Comparison of ENCODE assay signal across 1 cellular context in genomic region chr10:129704225-129704624, GRCh38.
TF ChIP-seq lines count a peak whose summit lies in the region.

No MANE protein-coding gene starts in this region.

TF ChIP-seq in WTC11, 78 proteins besides CTCF, POLR2A, EP300 and RAD21 (continued from another document):
- TF ChIP-seq, protein P1, sequence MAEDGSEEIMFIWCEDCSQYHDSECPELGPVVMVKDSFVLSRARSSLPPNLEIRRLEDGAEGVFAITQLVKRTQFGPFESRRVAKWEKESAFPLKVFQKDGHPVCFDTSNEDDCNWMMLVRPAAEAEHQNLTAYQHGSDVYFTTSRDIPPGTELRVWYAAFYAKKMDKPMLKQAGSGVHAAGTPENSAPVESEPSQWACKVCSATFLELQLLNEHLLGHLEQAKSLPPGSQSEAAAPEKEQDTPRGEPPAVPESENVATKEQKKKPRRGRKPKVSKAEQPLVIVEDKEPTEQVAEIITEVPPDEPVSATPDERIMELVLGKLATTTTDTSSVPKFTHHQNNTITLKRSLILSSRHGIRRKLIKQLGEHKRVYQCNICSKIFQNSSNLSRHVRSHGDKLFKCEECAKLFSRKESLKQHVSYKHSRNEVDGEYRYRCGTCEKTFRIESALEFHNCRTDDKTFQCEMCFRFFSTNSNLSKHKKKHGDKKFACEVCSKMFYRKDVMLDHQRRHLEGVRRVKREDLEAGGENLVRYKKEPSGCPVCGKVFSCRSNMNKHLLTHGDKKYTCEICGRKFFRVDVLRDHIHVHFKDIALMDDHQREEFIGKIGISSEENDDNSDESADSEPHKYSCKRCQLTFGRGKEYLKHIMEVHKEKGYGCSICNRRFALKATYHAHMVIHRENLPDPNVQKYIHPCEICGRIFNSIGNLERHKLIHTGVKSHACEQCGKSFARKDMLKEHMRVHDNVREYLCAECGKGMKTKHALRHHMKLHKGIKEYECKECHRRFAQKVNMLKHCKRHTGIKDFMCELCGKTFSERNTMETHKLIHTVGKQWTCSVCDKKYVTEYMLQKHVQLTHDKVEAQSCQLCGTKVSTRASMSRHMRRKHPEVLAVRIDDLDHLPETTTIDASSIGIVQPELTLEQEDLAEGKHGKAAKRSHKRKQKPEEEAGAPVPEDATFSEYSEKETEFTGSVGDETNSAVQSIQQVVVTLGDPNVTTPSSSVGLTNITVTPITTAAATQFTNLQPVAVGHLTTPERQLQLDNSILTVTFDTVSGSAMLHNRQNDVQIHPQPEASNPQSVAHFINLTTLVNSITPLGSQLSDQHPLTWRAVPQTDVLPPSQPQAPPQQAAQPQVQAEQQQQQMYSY (CRISPR knock-in tag; IDR thresholded peaks at IDR 0.05): no peak
- TF ChIP-seq RORB (CRISPR knock-in tag; IDR thresholded peaks at IDR 0.05) (no peak), PRRX2 (CRISPR knock-in tag; IDR thresholded peaks at IDR 0.05) (no peak), TCF7 (CRISPR knock-in tag; IDR thresholded peaks at IDR 0.05; ENCODE audit: low read depth) (no peak), NFYB (CRISPR knock-in tag; conservative IDR thresholded peaks at IDR 0.05; ENCODE audit: low read depth) (no peak)
